1 cellular context compared by ENCODE assay signal in the genomic region with DNA sequence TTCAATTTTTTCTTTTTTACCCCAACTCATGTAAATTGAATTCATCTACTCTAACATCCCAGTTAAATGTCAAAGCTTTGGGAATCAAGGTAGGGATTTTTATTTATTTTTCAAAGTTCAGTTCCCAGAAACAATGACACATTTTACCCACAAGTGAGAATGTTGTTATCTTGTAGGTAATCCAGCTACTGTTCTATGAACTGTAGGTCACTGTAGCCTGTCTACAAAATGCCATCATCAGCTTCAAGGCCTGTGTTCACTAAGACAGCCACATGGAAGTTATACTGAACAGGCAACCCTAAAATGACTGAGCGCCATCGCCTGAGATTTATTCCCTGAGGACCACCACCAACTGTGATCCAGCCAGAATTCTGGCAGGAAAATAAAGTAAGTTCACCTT.
TF ChIP-seq lines count a peak whose summit lies in the region.

No MANE protein-coding gene starts in this region.

TF ChIP-seq in HepG2, 621 proteins besides CTCF, POLR2A, EP300 and RAD21 (continued from another document and continues in another):
- TF ChIP-seq ZNF407 (CRISPR knock-in tag; IDR thresholded peaks at IDR 0.05; ENCODE audit: not compliant biosample characterization): no peak
- TF ChIP-seq, protein P1, sequence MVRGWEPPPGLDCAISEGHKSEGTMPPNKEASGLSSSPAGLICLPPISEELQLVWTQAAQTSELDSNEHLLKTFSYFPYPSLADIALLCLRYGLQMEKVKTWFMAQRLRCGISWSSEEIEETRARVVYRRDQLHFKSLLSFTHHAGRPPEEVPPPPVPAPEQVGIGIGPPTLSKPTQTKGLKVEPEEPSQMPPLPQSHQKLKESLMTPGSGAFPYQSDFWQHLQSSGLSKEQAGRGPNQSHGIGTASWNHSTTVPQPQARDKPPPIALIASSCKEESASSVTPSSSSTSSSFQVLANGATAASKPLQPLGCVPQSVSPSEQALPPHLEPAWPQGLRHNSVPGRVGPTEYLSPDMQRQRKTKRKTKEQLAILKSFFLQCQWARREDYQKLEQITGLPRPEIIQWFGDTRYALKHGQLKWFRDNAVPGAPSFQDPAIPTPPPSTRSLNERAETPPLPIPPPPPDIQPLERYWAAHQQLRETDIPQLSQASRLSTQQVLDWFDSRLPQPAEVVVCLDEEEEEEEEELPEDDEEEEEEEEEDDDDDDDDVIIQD (CRISPR knock-in tag; IDR thresholded peaks at IDR 0.05; ENCODE audit: low read depth): no peak
- no peak for TF ChIP-seq RNF219 (CRISPR knock-in tag; IDR thresholded peaks at IDR 0.05)
- TF ChIP-seq RCOR2 (CRISPR knock-in tag; IDR thresholded peaks at IDR 0.05): no peak
- TF ChIP-seq HNRNPL (IDR thresholded peaks at IDR 0.05; ENCODE audit: low read depth, low read length): no peak
- TF ChIP-seq TCF12 (IDR thresholded peaks at IDR 0.05): no peak
- no peak for TF ChIP-seq TCF12 (CRISPR knock-in tag; IDR thresholded peaks at IDR 0.05)
- no peak for TF ChIP-seq ZNF615 (CRISPR knock-in tag; IDR thresholded peaks at IDR 0.05; ENCODE audit: borderline replicate concordance)
- TF ChIP-seq CEBPZ (IDR thresholded peaks at IDR 0.05; ENCODE audit: low read length): no peak
- TF ChIP-seq PLRG1 (conservative IDR thresholded peaks at IDR 0.05): no peak
- TF ChIP-seq, protein P2, sequence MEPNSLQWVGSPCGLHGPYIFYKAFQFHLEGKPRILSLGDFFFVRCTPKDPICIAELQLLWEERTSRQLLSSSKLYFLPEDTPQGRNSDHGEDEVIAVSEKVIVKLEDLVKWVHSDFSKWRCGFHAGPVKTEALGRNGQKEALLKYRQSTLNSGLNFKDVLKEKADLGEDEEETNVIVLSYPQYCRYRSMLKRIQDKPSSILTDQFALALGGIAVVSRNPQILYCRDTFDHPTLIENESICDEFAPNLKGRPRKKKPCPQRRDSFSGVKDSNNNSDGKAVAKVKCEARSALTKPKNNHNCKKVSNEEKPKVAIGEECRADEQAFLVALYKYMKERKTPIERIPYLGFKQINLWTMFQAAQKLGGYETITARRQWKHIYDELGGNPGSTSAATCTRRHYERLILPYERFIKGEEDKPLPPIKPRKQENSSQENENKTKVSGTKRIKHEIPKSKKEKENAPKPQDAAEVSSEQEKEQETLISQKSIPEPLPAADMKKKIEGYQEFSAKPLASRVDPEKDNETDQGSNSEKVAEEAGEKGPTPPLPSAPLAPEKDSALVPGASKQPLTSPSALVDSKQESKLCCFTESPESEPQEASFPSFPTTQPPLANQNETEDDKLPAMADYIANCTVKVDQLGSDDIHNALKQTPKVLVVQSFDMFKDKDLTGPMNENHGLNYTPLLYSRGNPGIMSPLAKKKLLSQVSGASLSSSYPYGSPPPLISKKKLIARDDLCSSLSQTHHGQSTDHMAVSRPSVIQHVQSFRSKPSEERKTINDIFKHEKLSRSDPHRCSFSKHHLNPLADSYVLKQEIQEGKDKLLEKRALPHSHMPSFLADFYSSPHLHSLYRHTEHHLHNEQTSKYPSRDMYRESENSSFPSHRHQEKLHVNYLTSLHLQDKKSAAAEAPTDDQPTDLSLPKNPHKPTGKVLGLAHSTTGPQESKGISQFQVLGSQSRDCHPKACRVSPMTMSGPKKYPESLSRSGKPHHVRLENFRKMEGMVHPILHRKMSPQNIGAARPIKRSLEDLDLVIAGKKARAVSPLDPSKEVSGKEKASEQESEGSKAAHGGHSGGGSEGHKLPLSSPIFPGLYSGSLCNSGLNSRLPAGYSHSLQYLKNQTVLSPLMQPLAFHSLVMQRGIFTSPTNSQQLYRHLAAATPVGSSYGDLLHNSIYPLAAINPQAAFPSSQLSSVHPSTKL (CRISPR knock-in tag; IDR thresholded peaks at IDR 0.05): 0 out of 2 replicates have a peak, but pooled peaks have one; percentile 12
- no peak for TF ChIP-seq ZNF546 (CRISPR knock-in tag; conservative IDR thresholded peaks at IDR 0.05)
- TF ChIP-seq MTF1 (CRISPR knock-in tag; IDR thresholded peaks at IDR 0.05): no peak
- no peak for TF ChIP-seq DMAP1 (CRISPR knock-in tag; IDR thresholded peaks at IDR 0.05)
- 0 out of 2 replicates have a peak, but pooled peaks have one; percentile 12 for TF ChIP-seq GATAD2A (CRISPR knock-in tag; IDR thresholded peaks at IDR 0.05)
- TF ChIP-seq ZBTB7B (CRISPR knock-in tag; IDR thresholded peaks at IDR 0.05): no peak
- TF ChIP-seq ZNF256 (CRISPR knock-in tag; conservative IDR thresholded peaks at IDR 0.05): no peak
- no peak for TF ChIP-seq PLSCR1 (CRISPR knock-in tag; IDR thresholded peaks at IDR 0.05; ENCODE audit: borderline replicate concordance)
- TF ChIP-seq CREM (IDR thresholded peaks at IDR 0.05): peak; percentile 24; the same call in 1 of the 2 replicates
- no peak for TF ChIP-seq CREM (CRISPR knock-in tag; IDR thresholded peaks at IDR 0.05)
- TF ChIP-seq, protein P3, sequence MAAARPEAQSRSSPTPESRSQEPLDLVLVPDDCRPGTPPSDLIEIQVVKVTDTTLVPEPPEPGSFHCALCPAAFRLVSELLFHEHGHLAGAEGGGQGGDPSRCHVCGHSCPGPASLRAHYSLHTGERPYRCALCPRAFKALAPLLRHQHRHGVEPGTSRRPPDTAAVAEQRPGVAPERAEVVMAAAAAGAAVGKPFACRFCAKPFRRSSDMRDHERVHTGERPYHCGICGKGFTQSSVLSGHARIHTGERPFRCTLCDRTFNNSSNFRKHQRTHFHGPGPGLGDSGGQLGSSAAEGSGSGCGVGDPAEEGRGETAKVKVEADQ (CRISPR knock-in tag; IDR thresholded peaks at IDR 0.05; ENCODE audit: borderline replicate concordance): no peak
- no peak for TF ChIP-seq ZNF317 (CRISPR knock-in tag; IDR thresholded peaks at IDR 0.05)
- TF ChIP-seq ELF4 (CRISPR knock-in tag; IDR thresholded peaks at IDR 0.05; ENCODE audit: borderline replicate concordance): no peak
- TF ChIP-seq SOX5 (CRISPR knock-in tag; IDR thresholded peaks at IDR 0.05; ENCODE audit: borderline replicate concordance): peak; percentile 64; the same call in 1 of the 2 replicates
- TF ChIP-seq ZNF543 (CRISPR knock-in tag; IDR thresholded peaks at IDR 0.05): no peak
- no peak for TF ChIP-seq ZNF780A (CRISPR knock-in tag; IDR thresholded peaks at IDR 0.05)
- TF ChIP-seq, protein P4, sequence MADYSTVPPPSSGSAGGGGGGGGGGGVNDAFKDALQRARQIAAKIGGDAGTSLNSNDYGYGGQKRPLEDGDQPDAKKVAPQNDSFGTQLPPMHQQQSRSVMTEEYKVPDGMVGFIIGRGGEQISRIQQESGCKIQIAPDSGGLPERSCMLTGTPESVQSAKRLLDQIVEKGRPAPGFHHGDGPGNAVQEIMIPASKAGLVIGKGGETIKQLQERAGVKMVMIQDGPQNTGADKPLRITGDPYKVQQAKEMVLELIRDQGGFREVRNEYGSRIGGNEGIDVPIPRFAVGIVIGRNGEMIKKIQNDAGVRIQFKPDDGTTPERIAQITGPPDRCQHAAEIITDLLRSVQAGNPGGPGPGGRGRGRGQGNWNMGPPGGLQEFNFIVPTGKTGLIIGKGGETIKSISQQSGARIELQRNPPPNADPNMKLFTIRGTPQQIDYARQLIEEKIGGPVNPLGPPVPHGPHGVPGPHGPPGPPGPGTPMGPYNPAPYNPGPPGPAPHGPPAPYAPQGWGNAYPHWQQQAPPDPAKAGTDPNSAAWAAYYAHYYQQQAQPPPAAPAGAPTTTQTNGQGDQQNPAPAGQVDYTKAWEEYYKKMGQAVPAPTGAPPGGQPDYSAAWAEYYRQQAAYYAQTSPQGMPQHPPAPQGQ (CRISPR knock-in tag; IDR thresholded peaks at IDR 0.05; ENCODE audit: borderline replicate concordance): no peak
- TF ChIP-seq HNF4A (CRISPR knock-in tag; IDR thresholded peaks at IDR 0.05): 0 out of 2 replicates have a peak, but pooled peaks have one; percentile 32
- TF ChIP-seq KDM6A (CRISPR knock-in tag; IDR thresholded peaks at IDR 0.05; ENCODE audit: low read depth): no peak
- TF ChIP-seq CBX1 (IDR thresholded peaks at IDR 0.05; ENCODE audit: low read depth): no peak
